Comparison of ENCODE assay signal across 8 cellular contexts in genomic region chr2:86372641-86373502, GRCh38. TPM values are rescaled to one million over a fixed set of nuclear protein-coding genes. Genes with fewer than 3 reads are reported as not detected.
DNase-seq lines count a peak whose midpoint lies in the region; ATAC-seq and TF ChIP-seq lines count a peak whose summit lies in the region.

No MANE protein-coding gene starts in this region.

- H3K4me3 ChIP-seq in CD4-positive, alpha-beta memory T cell (ENCODE audit: low read length in 2 of 2) = no peak overlapping the region

- no peaks in the 10 kb centered on the region for H3K36me3 Mint-ChIP-seq in CD4-positive, alpha-beta memory T cell
- H3K36me3 Mint-ChIP-seq in HFFc6 (ENCODE audit: low read depth) = peaks cover 7% of the 10 kb centered on the region; the same call in 1 of the 2 replicates
- peaks cover 2% of the 10 kb centered on the region for H3K36me3 Mint-ChIP-seq in osteocyte (ENCODE audit: unreplicated experiment)

- no peaks in the 10 kb centered on the region for H3K27me3 ChIP-seq in CD4-positive, alpha-beta memory T cell (ENCODE audit: insufficient read depth, low read length)

- H3K27ac Mint-ChIP-seq in CD4-positive, alpha-beta memory T cell = peak overlapping the region in 5 of 7 donors; percentile 59 to 90 (median 74)
- H3K27ac Mint-ChIP-seq in HFFc6 (no peak overlapping the region), osteocyte (ENCODE audit: unreplicated experiment) (no peak overlapping the region)

- peak; percentile 78 for TF ChIP-seq CTCF in HFFc6 (IDR thresholded peaks at IDR 0.05)
- TF ChIP-seq CTCF in osteocyte (IDR thresholded peaks at IDR 0.05) = peak; percentile 60

- no peak for DNase-seq in CD4-positive, alpha-beta memory T cell
- peak; percentile 33 for DNase-seq in HFFc6
- DNase-seq in RPMI7951 (ENCODE audit: low read depth) = peak; percentile 63
- peak; percentile 14 for DNase-seq in fibroblast of gingiva (ENCODE audit: low read depth)
- no peak for DNase-seq in osteocyte (ENCODE audit: extremely low spot score, unreplicated experiment)

- CTCF ChIA-PET in CD4-positive, alpha-beta memory T cell (lab: Charles Lee; ENCODE audit: partially characterized antibody) = interaction anchor here (0.6 to 2.4 kb wide), 7 partner anchors 23 to 187 kb away, joined by 3 to 20 read pairs (median 5); partner anchors contain the start of gene KDM3A

- H3K4me1 ChIP-seq in CD4-positive, alpha-beta memory T cell (ENCODE audit: insufficient read depth, low read length) = peaks cover 33% of the 10 kb centered on the region

- ATAC-seq in GM21619 (IDR thresholded peaks at IDR 0.05; ENCODE audit: unreplicated experiment) = no peak
- ATAC-seq in activated CD4-positive, CD25-positive, alpha-beta regulatory T cell treated with anti-CD3 and anti-CD28 coated beads, Interleukin-2, amount 50 U/mL, for 24 hours = no peak
- ATAC-seq in GM18868 (IDR thresholded peaks at IDR 0.05; ENCODE audit: unreplicated experiment) = no peak

- H3K9me3 ChIP-seq in CD4-positive, alpha-beta memory T cell (ENCODE audit: control insufficient read depth in 1 of 2, low read length in 2 of 2) = no peaks in the 10 kb centered on the region

- no peak overlapping the region for H3K27ac ChIP-seq in CD4-positive, alpha-beta memory T cell (ENCODE audit: low read depth, low read length)

- H3K4me3 Mint-ChIP-seq in CD4-positive, alpha-beta memory T cell = peak overlapping the region in 3 of 8 donors; percentile 7 to 37 (median 18)
- H3K4me3 Mint-ChIP-seq in HFFc6 (no peak overlapping the region), osteocyte (ENCODE audit: unreplicated experiment) (no peak overlapping the region)

- peaks cover 0 to 10% (median 2%) of the 10 kb centered on the region in 8 donors for H3K9me3 Mint-ChIP-seq in CD4-positive, alpha-beta memory T cell
- H3K9me3 Mint-ChIP-seq in HFFc6 (no peaks in the 10 kb centered on the region; the same call in 1 of the 2 replicates), osteocyte (ENCODE audit: unreplicated experiment) (no peaks in the 10 kb centered on the region)

- POLR2A ChIA-PET in CD4-positive, alpha-beta memory T cell (lab: Charles Lee; ENCODE audit: partially characterized antibody) = interaction anchor here (1.2 to 4.5 kb wide), 2 partner anchors 69 to 177 kb away, joined by 3 to 50 read pairs; partner anchors contain the start of gene KDM3A

- H3K27me3 Mint-ChIP-seq in CD4-positive, alpha-beta memory T cell = no peaks in the 10 kb centered on the region
- H3K27me3 Mint-ChIP-seq in HFFc6 (ENCODE audit: insufficient read depth) = peaks cover 24% of the 10 kb centered on the region
- H3K27me3 Mint-ChIP-seq in osteocyte (ENCODE audit: unreplicated experiment) = peaks cover 36% of the 10 kb centered on the region

- H3K4me1 Mint-ChIP-seq in CD4-positive, alpha-beta memory T cell = peaks cover 27 to 52% (median 39%) of the 10 kb centered on the region in 4 donors
- H3K4me1 Mint-ChIP-seq in HFFc6 (ENCODE audit: low read depth) (peaks cover 8% of the 10 kb centered on the region), osteocyte (ENCODE audit: unreplicated experiment) (no peaks in the 10 kb centered on the region)

- no peaks in the 10 kb centered on the region for H3K36me3 ChIP-seq in CD4-positive, alpha-beta memory T cell (ENCODE audit: insufficient read depth, low read length)

- intact Hi-C loops in CD4-positive, alpha-beta memory T cell (cut with micrococcal nuclease) = no loop called here

RNA-seq across cellular contexts. Expression of gene REEP1, which starts 35.4 kb away (rescaled TPM):
- under 1 TPM in 1 of 2 experiments, not detected in 1; 0.15 TPM for total RNA-seq in CD4-positive, alpha-beta memory T cell
- polyA plus RNA-seq in CD4-positive, alpha-beta memory T cell = not detected
- under 1 TPM; 0.07 to 0.23 (median 0.15) TPM for total RNA-seq in HFFc6 (2021; fragmentation: NEBNext Ultra II Directional; extraction: Animal tissue kit (Norgen Biotek cat#: 25700))
- not detected in 2 replicates for total RNA-seq in RPMI7951 (2014; rRNA removed; shearing (Covaris generic))
- total RNA-seq in osteocyte = 0.16 TPM in 1 of 2 replicates, not detected in the other

Comparison
In these comparisons a context has a peak if more than half of its experiments do, and no peak if none do; other contexts are left out.
1. DNase-seq: peak in HFFc6 (single experiment), RPMI7951 (single experiment) and fibroblast of gingiva (single experiment); none in CD4-positive, alpha-beta memory T cell (0 of 5) and osteocyte (single experiment).
2. H3K27ac Mint-ChIP-seq: peak in CD4-positive, alpha-beta memory T cell (5 of 7); none in HFFc6 (single experiment) and osteocyte (single experiment).